In the genomic region with DNA sequence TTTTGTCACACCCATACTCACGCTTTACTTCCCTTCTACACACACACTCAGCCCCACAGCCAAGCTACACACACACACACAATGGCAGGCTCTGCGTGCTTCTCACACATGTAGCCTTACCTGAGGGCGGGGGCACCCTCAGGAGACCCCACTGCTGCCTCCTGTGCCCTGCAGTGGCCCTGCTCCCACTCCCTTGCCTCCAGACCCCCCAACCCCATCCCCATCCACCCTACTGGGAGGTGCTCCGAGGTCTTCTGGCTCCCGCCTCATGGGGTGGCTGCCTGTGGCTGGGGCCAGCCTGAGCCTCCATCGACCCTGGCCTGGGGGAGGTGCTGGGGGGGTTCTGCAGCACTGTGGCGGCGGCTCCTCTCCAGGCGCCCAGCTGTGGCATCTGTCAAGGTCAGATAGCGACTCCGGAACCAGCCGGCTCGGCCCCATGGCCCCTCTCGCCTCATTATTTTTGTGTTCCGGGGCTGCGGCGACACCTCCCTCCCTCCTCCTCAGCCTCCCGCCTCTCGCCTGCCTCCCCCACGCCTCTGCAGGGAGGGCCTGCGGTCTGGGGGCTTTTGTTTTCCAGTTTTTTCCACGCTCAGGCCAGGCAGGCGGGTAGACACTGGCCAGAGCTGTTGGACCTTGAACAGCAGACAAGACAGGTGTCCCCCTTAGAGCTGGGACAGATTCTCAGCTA, we compare ENCODE assay signal across 1 cellular context.
TF ChIP-seq lines count a peak whose summit lies in the region.

No MANE protein-coding gene starts in this region.

TF ChIP-seq in K562, 482 proteins besides CTCF, POLR2A, EP300 and RAD21 (continued from another document and continues in another):
- TF ChIP-seq UBTF (IDR thresholded peaks at IDR 0.05; ENCODE audit: borderline replicate concordance in 1 of 2, low read depth in 2 of 2, low read length in 2 of 2) (peak; percentile 51 to 96; a peak in 2 of 4 replicates), U2AF1 (optimal IDR thresholded peaks at IDR 0.05; ENCODE audit: low read depth, low read length) (no peak), HNRNPLL (IDR thresholded peaks at IDR 0.05; ENCODE audit: low read depth, low read length, poor library complexity, severe bottlenecking) (no peak), ZNF561 (CRISPR knock-in tag; conservative IDR thresholded peaks at IDR 0.05) (no peak), ZC3H4 (CRISPR knock-in tag; IDR thresholded peaks at IDR 0.05; ENCODE audit: borderline replicate concordance) (no peak), SUPT5H (IDR thresholded peaks at IDR 0.05) (peak; percentile 56), RBM34 (IDR thresholded peaks at IDR 0.05; ENCODE audit: borderline replicate concordance, insufficient read depth, low read length) (no peak), EP400 (IDR thresholded peaks at IDR 0.05) (peak; percentile 86), ZC3H8 (IDR thresholded peaks at IDR 0.05) (no peak), AFF1 (IDR thresholded peaks at IDR 0.05; ENCODE audit: low read depth in 1 of 2, partially characterized antibody in 2 of 2) (peak in 1 of 2 experiments; percentile 51), HDAC8 (tag; IDR thresholded peaks at IDR 0.05) (no peak), PHF20 (IDR thresholded peaks at IDR 0.05; ENCODE audit: partially characterized antibody) (no peak), ILF3 (IDR thresholded peaks at IDR 0.05; ENCODE audit: borderline replicate concordance) (no peak), ZNF445 (CRISPR knock-in tag; IDR thresholded peaks at IDR 0.05; ENCODE audit: low read depth) (no peak), ZNF695 (CRISPR knock-in tag; IDR thresholded peaks at IDR 0.05) (no peak), NBN (IDR thresholded peaks at IDR 0.05; ENCODE audit: low read depth) (no peak; the same call in 1 of the 2 replicates), ZEB2 (IDR thresholded peaks at IDR 0.05) (no peak), ZNF644 (tag; IDR thresholded peaks at IDR 0.05; ENCODE audit: low read depth) (peak; percentile 84), ZBTB7A (IDR thresholded peaks at IDR 0.05; ENCODE audit: borderline replicate concordance, control insufficient read depth, low read depth, low read length) (peak; percentile 98; the same call in 1 of the 2 replicates), TAF15 (IDR thresholded peaks at IDR 0.05; ENCODE audit: low read depth, low read length) (no peak), TCF3 (CRISPR knock-in tag; IDR thresholded peaks at IDR 0.05) (peak; percentile 99), GATAD2B (IDR thresholded peaks at IDR 0.05; ENCODE audit: borderline replicate concordance) (peak; percentile 88; the same call in 1 of the 2 replicates), ZNF449 (CRISPR knock-in tag; IDR thresholded peaks at IDR 0.05) (peak; percentile 64; the same call in 1 of the 2 replicates), BRF1 (IDR thresholded peaks at IDR 0.05; ENCODE audit: borderline replicate concordance, extremely low read depth, insufficient read length) (no peak), KLF10 (CRISPR knock-in tag; IDR thresholded peaks at IDR 0.05) (no peak), MAZ (CRISPR knock-in tag; conservative IDR thresholded peaks at IDR 0.05 in 1 of 2, IDR thresholded peaks at IDR 0.05 in 1 of 2) (peak; percentile 98), SNIP1 (IDR thresholded peaks at IDR 0.05; ENCODE audit: low read depth) (no peak), ZNF347 (CRISPR knock-in tag; IDR thresholded peaks at IDR 0.05; ENCODE audit: low read depth) (no peak), ETV5 (CRISPR knock-in tag; IDR thresholded peaks at IDR 0.05; ENCODE audit: low read depth) (peak; percentile 98), TRIM24 (IDR thresholded peaks at IDR 0.05) (peak; percentile 85 to 93), KAT8 (IDR thresholded peaks at IDR 0.05; ENCODE audit: low read depth) (no peak), ZNF57 (CRISPR knock-in tag; IDR thresholded peaks at IDR 0.05) (no peak), BCL6 (CRISPR knock-in tag; IDR thresholded peaks at IDR 0.05) (no peak), SIX5 (IDR thresholded peaks at IDR 0.05; ENCODE audit: borderline replicate concordance in 1 of 2, insufficient read depth in 1 of 2, low read depth in 1 of 2, low read length in 2 of 2) (no peak), CHAMP1 (IDR thresholded peaks at IDR 0.05) (no peak), HNRNPH1 (optimal IDR thresholded peaks at IDR 0.05; ENCODE audit: low read depth, low read length) (no peak), DACH1 (IDR thresholded peaks at IDR 0.05; ENCODE audit: partially characterized antibody) (peak; percentile 95), ZBED1 (IDR thresholded peaks at IDR 0.05) (peak; percentile 90; the same call in 1 of the 2 replicates), RB1 (IDR thresholded peaks at IDR 0.05; ENCODE audit: low read depth) (peak; percentile 72; the same call in 1 of the 2 replicates), NFIC (IDR thresholded peaks at IDR 0.05) (peak; percentile 93), PTRF (tag; IDR thresholded peaks at IDR 0.05) (no peak), MXD1 (CRISPR knock-in tag; IDR thresholded peaks at IDR 0.05; ENCODE audit: borderline replicate concordance, poor library complexity, severe bottlenecking) (no peak), ZFP1 (CRISPR knock-in tag; IDR thresholded peaks at IDR 0.05) (no peak)
- TF ChIP-seq, protein P1, sequence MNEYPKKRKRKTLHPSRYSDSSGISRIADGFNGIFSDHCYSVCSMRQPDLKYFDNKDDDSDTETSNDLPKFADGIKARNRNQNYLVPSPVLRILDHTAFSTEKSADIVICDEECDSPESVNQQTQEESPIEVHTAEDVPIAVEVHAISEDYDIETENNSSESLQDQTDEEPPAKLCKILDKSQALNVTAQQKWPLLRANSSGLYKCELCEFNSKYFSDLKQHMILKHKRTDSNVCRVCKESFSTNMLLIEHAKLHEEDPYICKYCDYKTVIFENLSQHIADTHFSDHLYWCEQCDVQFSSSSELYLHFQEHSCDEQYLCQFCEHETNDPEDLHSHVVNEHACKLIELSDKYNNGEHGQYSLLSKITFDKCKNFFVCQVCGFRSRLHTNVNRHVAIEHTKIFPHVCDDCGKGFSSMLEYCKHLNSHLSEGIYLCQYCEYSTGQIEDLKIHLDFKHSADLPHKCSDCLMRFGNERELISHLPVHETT (CRISPR knock-in tag; conservative IDR thresholded peaks at IDR 0.05 in 1 of 2, IDR thresholded peaks at IDR 0.05 in 1 of 2): peak in 1 of 2 experiments; percentile 89; a peak in 2 of 4 replicates
- TF ChIP-seq, protein P2, sequence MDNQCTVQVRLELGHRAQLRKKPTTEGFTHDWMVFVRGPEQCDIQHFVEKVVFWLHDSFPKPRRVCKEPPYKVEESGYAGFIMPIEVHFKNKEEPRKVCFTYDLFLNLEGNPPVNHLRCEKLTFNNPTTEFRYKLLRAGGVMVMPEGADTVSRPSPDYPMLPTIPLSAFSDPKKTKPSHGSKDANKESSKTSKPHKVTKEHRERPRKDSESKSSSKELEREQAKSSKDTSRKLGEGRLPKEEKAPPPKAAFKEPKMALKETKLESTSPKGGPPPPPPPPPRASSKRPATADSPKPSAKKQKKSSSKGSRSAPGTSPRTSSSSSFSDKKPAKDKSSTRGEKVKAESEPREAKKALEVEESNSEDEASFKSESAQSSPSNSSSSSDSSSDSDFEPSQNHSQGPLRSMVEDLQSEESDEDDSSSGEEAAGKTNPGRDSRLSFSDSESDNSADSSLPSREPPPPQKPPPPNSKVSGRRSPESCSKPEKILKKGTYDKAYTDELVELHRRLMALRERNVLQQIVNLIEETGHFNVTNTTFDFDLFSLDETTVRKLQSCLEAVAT (IDR thresholded peaks at IDR 0.05): peak in 1 of 2 experiments; percentile 11; a peak in 1 of 4 replicates
- TF ChIP-seq, protein P3, sequence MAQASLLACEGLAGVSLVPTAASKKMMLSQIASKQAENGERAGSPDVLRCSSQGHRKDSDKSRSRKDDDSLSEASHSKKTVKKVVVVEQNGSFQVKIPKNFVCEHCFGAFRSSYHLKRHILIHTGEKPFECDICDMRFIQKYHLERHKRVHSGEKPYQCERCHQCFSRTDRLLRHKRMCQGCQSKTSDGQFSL (CRISPR knock-in tag; IDR thresholded peaks at IDR 0.05): peak; percentile 99
- TF ChIP-seq, protein P3 (tag; IDR thresholded peaks at IDR 0.05): peak in 1 of 2 experiments; percentile 96; a peak in 2 of 4 replicates
- TF ChIP-seq, protein P4, sequence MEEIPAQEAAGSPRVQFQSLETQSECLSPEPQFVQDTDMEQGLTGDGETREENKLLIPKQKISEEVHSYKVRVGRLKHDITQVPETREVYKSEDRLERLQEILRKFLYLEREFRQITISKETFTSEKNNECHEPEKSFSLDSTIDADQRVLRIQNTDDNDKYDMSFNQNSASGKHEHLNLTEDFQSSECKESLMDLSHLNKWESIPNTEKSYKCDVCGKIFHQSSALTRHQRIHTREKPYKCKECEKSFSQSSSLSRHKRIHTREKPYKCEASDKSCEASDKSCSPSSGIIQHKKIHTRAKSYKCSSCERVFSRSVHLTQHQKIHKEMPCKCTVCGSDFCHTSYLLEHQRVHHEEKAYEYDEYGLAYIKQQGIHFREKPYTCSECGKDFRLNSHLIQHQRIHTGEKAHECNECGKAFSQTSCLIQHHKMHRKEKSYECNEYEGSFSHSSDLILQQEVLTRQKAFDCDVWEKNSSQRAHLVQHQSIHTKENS (CRISPR knock-in tag; IDR thresholded peaks at IDR 0.05): no peak
